In the genomic region with DNA sequence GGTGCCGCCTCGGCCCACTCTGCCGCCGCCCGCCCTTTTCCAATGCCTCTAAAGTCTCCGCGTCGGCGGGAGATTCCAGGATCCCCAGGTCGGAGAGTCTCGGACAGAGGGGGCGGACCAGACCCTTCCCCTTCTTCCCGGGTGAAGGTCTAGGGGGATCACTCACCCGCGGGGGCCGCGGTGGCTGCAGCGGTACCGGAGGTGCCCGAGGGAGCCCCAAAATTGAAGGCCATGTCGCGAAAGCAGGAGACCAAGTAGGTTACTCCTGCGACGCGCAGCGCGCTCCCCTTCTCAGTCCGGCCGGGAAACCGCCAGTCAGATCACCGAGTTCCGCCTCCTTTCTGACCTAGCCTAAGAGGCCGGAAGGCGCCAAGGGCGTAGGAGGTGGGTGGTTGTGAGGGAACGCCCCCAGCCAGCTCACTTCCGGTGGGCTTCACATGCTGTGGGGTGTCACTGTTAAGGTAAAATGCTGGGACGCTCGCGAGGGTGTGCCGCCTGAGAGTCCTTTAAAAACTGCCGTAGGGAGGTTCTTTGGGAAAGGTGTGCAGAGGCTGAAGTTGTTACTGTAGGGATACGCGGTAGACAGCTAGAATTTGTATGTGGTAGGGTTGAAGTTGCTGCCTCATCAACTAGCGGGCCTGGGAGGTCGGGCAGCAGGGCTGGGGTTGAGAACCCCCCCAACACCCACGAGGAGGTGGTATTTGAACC, we compare ENCODE assay signal across 8 cellular contexts. TPM values are rescaled to one million over a fixed set of nuclear protein-coding genes. Genes with fewer than 3 reads are reported as not detected.
DNase-seq lines count a peak whose midpoint lies in the region; ATAC-seq and TF ChIP-seq lines count a peak whose summit lies in the region.

A gene with protein sequence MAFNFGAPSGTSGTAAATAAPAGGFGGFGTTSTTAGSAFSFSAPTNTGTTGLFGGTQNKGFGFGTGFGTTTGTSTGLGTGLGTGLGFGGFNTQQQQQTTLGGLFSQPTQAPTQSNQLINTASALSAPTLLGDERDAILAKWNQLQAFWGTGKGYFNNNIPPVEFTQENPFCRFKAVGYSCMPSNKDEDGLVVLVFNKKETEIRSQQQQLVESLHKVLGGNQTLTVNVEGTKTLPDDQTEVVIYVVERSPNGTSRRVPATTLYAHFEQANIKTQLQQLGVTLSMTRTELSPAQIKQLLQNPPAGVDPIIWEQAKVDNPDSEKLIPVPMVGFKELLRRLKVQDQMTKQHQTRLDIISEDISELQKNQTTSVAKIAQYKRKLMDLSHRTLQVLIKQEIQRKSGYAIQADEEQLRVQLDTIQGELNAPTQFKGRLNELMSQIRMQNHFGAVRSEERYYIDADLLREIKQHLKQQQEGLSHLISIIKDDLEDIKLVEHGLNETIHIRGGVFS (minus strand): TSS at position 256 of the 708 bp plus-strand sequence. CDS start 23 bp downstream, at position 233.

- H3K27me3 Mint-ChIP-seq in activated CD4-positive, alpha-beta memory T cell treated with anti-CD3 and anti-CD28 coated beads for 36 hours: no peaks in the 10 kb centered on the region

- CTCF ChIA-PET in activated CD4-positive, alpha-beta memory T cell treated with anti-CD3 and anti-CD28 coated beads for 36 hours (lab: Charles Lee): interaction anchor here (0.8 to 2.5 kb wide), 6 partner anchors 11 to 230 kb away, joined by 3 to 9 read pairs (median 3); no protein-coding TSS in a partner anchor

- H3K4me3 ChIP-seq in dorsolateral prefrontal cortex (peak within 1 kb of the TSS; percentile 71 to 100 (median 93)), liver (ENCODE audit: low read depth in 1 of 3, low read length in 3 of 3) (peak within 1 kb of the TSS; percentile 83 to 100 (median 96))

- peaks cover 6% of the 10 kb centered on the region for H3K36me3 Mint-ChIP-seq in activated CD4-positive, alpha-beta memory T cell treated with anti-CD3 and anti-CD28 coated beads for 36 hours

- peaks cover 0 to 31% (median 26%) of the 10 kb centered on the region in 4 donors for H3K4me1 ChIP-seq in liver (ENCODE audit: control insufficient read depth in 4 of 4, insufficient read depth in 4 of 4, low read length in 3 of 4)

- no peaks in the 10 kb centered on the region for H3K9me3 ChIP-seq in liver (ENCODE audit: control insufficient read depth in 4 of 4, low read length in 3 of 4)

- H3K27ac Mint-ChIP-seq in activated CD4-positive, alpha-beta memory T cell treated with anti-CD3 and anti-CD28 coated beads for 36 hours: peak within 1 kb of the TSS; percentile 88

- TF ChIP-seq CTCF in dorsolateral prefrontal cortex (IDR thresholded peaks at IDR 0.05 in 54 of 56, conservative IDR thresholded peaks at IDR 0.05 in 2 of 56; ENCODE audit: low read depth in 1 of 56, partially characterized antibody in 56 of 56) (peak in 31 of 56 donors; percentile 9 to 55 (median 30)), liver (IDR thresholded peaks at IDR 0.05; ENCODE audit: low read depth, low read length, missing input control) (no peak)

- no peaks in the 10 kb centered on the region for H3K27me3 ChIP-seq in dorsolateral prefrontal cortex
- no peaks in the 10 kb centered on the region for H3K27me3 ChIP-seq in liver (ENCODE audit: control insufficient read depth in 4 of 4, insufficient read depth in 4 of 4, low read length in 3 of 4)

- H3K4me3 Mint-ChIP-seq in activated CD4-positive, alpha-beta memory T cell treated with anti-CD3 and anti-CD28 coated beads for 36 hours: peak within 1 kb of the TSS; percentile 91

- DNase-seq in CD1c-positive myeloid dendritic cell (ENCODE audit: extremely low spot score) (peak; percentile 97), NCI-H82 treated with DMSO at 0.1 percent for 48 hours (lab: John Stamatoyannopoulos, UW; ENCODE audit: unreplicated experiment) (peak; percentile 79), dorsolateral prefrontal cortex (peak; percentile 89 to 96 (median 94))
- DNase-seq in activated CD4-positive, alpha-beta memory T cell treated with anti-CD3 and anti-CD28 coated beads for 36 hours: peak; percentile 98
- peak; percentile 97 for DNase-seq in stimulated activated CD4-positive, alpha-beta T cell treated with anti-CD3 and anti-CD28 coated beads, Interleukin-4, amount 100 ng/mL, for 24 hours

- under 1% methylated on average over 47 of the region's 47 CpGs for WGBS in liver

- intact Hi-C loops in activated CD4-positive, alpha-beta memory T cell treated with anti-CD3 and anti-CD28 coated beads for 36 hours (cut with micrococcal nuclease): loop anchor here (1.0 to 5.0 kb wide), 5 partner anchors 64 to 424 kb away; a partner anchor contains a TSS
- intact Hi-C loops in dorsolateral prefrontal cortex (cut with DNase I): loop anchor here (2.0 kb wide), 3 partner anchors 65 to 159 kb away; a partner anchor contains a TSS

- peak; percentile 98 for ATAC-seq in GM19438 (IDR thresholded peaks at IDR 0.05; ENCODE audit: low read depth, unreplicated experiment)
- peak; percentile 96 for ATAC-seq in HG03575 (IDR thresholded peaks at IDR 0.05; ENCODE audit: extremely low read depth, insufficient number of reproducible peaks, low FRiP score, unreplicated experiment)

- TF ChIP-seq RAD21 in liver (IDR thresholded peaks at IDR 0.05): peak; percentile 30 to 40

- POLR2A ChIA-PET in activated CD4-positive, alpha-beta memory T cell treated with anti-CD3 and anti-CD28 coated beads for 36 hours (lab: Charles Lee): interaction anchor here (0.9 to 1.5 kb wide), 4 partner anchors 90 to 424 kb away, joined by 3 to 4 read pairs (median 3); a partner anchor contains a TSS

- H3K9me3 Mint-ChIP-seq in activated CD4-positive, alpha-beta memory T cell treated with anti-CD3 and anti-CD28 coated beads for 36 hours: no peaks in the 10 kb centered on the region

- H3K4me1 Mint-ChIP-seq in activated CD4-positive, alpha-beta memory T cell treated with anti-CD3 and anti-CD28 coated beads for 36 hours (ENCODE audit: low read depth): peaks cover 25% of the 10 kb centered on the region

- peak within 1 kb of the TSS; percentile 9 to 96 (median 85) for H3K27ac ChIP-seq in dorsolateral prefrontal cortex
- peak within 1 kb of the TSS; percentile 83 to 87 for H3K27ac ChIP-seq in liver (ENCODE audit: low read depth in 1 of 2, low read length in 2 of 2)

- H3K36me3 ChIP-seq in liver (ENCODE audit: control insufficient read depth in 4 of 4, insufficient read depth in 3 of 4, low read depth in 1 of 4, low read length in 3 of 4): peaks cover 0 to 7% (median 0%) of the 10 kb centered on the region in 4 donors

- peak within 1 kb of the TSS; percentile 89 to 99 for H3K9ac ChIP-seq in liver (ENCODE audit: low read depth in 1 of 2, low read length in 2 of 2)

TF ChIP-seq in liver, 16 proteins besides CTCF, POLR2A, EP300 and RAD21 (continues in another document):
- TF ChIP-seq, protein P1, sequence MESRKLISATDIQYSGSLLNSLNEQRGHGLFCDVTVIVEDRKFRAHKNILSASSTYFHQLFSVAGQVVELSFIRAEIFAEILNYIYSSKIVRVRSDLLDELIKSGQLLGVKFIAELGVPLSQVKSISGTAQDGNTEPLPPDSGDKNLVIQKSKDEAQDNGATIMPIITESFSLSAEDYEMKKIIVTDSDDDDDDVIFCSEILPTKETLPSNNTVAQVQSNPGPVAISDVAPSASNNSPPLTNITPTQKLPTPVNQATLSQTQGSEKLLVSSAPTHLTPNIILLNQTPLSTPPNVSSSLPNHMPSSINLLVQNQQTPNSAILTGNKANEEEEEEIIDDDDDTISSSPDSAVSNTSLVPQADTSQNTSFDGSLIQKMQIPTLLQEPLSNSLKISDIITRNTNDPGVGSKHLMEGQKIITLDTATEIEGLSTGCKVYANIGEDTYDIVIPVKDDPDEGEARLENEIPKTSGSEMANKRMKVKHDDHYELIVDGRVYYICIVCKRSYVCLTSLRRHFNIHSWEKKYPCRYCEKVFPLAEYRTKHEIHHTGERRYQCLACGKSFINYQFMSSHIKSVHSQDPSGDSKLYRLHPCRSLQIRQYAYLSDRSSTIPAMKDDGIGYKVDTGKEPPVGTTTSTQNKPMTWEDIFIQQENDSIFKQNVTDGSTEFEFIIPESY (IDR thresholded peaks at IDR 0.05): peak; percentile 39
- TF ChIP-seq, protein P2, sequence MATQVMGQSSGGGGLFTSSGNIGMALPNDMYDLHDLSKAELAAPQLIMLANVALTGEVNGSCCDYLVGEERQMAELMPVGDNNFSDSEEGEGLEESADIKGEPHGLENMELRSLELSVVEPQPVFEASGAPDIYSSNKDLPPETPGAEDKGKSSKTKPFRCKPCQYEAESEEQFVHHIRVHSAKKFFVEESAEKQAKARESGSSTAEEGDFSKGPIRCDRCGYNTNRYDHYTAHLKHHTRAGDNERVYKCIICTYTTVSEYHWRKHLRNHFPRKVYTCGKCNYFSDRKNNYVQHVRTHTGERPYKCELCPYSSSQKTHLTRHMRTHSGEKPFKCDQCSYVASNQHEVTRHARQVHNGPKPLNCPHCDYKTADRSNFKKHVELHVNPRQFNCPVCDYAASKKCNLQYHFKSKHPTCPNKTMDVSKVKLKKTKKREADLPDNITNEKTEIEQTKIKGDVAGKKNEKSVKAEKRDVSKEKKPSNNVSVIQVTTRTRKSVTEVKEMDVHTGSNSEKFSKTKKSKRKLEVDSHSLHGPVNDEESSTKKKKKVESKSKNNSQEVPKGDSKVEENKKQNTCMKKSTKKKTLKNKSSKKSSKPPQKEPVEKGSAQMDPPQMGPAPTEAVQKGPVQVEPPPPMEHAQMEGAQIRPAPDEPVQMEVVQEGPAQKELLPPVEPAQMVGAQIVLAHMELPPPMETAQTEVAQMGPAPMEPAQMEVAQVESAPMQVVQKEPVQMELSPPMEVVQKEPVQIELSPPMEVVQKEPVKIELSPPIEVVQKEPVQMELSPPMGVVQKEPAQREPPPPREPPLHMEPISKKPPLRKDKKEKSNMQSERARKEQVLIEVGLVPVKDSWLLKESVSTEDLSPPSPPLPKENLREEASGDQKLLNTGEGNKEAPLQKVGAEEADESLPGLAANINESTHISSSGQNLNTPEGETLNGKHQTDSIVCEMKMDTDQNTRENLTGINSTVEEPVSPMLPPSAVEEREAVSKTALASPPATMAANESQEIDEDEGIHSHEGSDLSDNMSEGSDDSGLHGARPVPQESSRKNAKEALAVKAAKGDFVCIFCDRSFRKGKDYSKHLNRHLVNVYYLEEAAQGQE (IDR thresholded peaks at IDR 0.05): peak; percentile 70
- TF ChIP-seq EGR1 (IDR thresholded peaks at IDR 0.05; ENCODE audit: low read depth in 2 of 2) (peak; percentile 75 to 83), TAF1 (conservative IDR thresholded peaks at IDR 0.05) (peak; percentile 83), FOXA2 (IDR thresholded peaks at IDR 0.05) (no peak), RXRA (IDR thresholded peaks at IDR 0.05) (peak; percentile 34 to 38), SP1 (IDR thresholded peaks at IDR 0.05) (peak; percentile 56), GABPA (IDR thresholded peaks at IDR 0.05 in 1 of 2, conservative IDR thresholded peaks at IDR 0.05 in 1 of 2) (peak; percentile 95 to 97)
- TF ChIP-seq, protein P3, sequence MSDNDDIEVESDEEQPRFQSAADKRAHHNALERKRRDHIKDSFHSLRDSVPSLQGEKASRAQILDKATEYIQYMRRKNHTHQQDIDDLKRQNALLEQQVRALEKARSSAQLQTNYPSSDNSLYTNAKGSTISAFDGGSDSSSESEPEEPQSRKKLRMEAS (IDR thresholded peaks at IDR 0.05): peak; percentile 75

RNA-seq across cellular contexts. Expression of the gene that starts here (rescaled TPM):
- 10 to 100 TPM; 51.3 to 55.9 TPM for total RNA-seq in activated CD4-positive, alpha-beta memory T cell treated with anti-CD3 and anti-CD28 coated beads for 36 hours
- total RNA-seq in dorsolateral prefrontal cortex (10 to 100 TPM; 26.9 to 65.4 (median 45.4) TPM), liver (10 to 100 TPM; 20.2 to 29.3 TPM)
- 10 to 100 TPM in 1 of 2 donors, 1 to 10 TPM in 1; 8.3 to 12.8 TPM for polyA plus RNA-seq in liver

Comparison
In these comparisons a context has a peak if more than half of its experiments do, and no peak if none do; other contexts are left out.
1. Peak in every context shown above with its lines: DNase-seq, ATAC-seq, H3K4me3 ChIP-seq and H3K27ac ChIP-seq.